21 cellular contexts compared by ENCODE assay signal in genomic region chr5:161507591-161507990, GRCh38. TPM values are rescaled to one million over a fixed set of nuclear protein-coding genes. Genes with fewer than 3 reads are reported as not detected.
DNase-seq lines count a peak whose midpoint lies in the region; ATAC-seq and TF ChIP-seq lines count a peak whose summit lies in the region.
"Had no signal": no experiment of that assay in that cellular context is flagged by ENCODE, and none has a peak within 500 bp of the region (broad histone marks: within the 10 kb centered on the region; RNA-seq: fewer than 3 reads in every experiment).

No MANE protein-coding gene starts in this region.

- H3K27me3 ChIP-seq in right atrium auricular region, result no peaks in the 10 kb centered on the region
- H3K27me3 ChIP-seq: BE2C, esophagus squamous epithelium, uterus had no signal

- DNase-seq in MV-4-11 (lab: John Stamatoyannopoulos, UW), result peak; percentile 43
- DNase-seq in foreskin melanocyte, result peak; percentile 72
- DNase-seq in mucosa of descending colon, result no peak
- no peak for DNase-seq in DMS153 treated with DMSO at 0.1 percent for 48 hours (lab: John Stamatoyannopoulos, UW; ENCODE audit: unreplicated experiment)
- no peak for DNase-seq in right atrium auricular region (ENCODE audit: low spot score)
- DNase-seq: activated CD8-positive, alpha-beta memory T cell treated with anti-CD3 and anti-CD28 coated beads, Interleukin-2, amount 50 U/mL, for 4 hours; activated naive CD4-positive, alpha-beta T cell treated with Interleukin-2 at 50 U/mL for 16 hours; BE2C; DMS79; esophagus squamous epithelium; NCI-H2081 treated with DMSO at 0.1 percent for 48 hours; occipital lobe; small intestine; stimulated activated naive CD8-positive, alpha-beta T cell treated with anti-CD3 and anti-CD28 coated beads, Interleukin-15, Interleukin-2, amounts not matched to agents 100 U/mL and 50 U/mL, for 24 hours; uterus had no signal

- ATAC-seq in GM19035 (IDR thresholded peaks at IDR 0.05; ENCODE audit: unreplicated experiment) (peak; percentile 79), HG02981 (IDR thresholded peaks at IDR 0.05; ENCODE audit: unreplicated experiment) (peak; percentile 67), mucosa of descending colon (no peak), GM19023 (IDR thresholded peaks at IDR 0.05; ENCODE audit: unreplicated experiment) (no peak)
- ATAC-seq: GM23338; stimulated activated naive CD8-positive, alpha-beta T cell treated with anti-CD3 and anti-CD28 coated beads, Interleukin-15, Interleukin-2, amounts not matched to agents 100 U/mL and 50 U/mL, for 24 hours had no signal

- H3K9me3 ChIP-seq in mucosa of descending colon (no peaks in the 10 kb centered on the region), right atrium auricular region (no peaks in the 10 kb centered on the region)
- H3K9me3 ChIP-seq: BE2C, esophagus squamous epithelium, uterus had no signal

- H3K4me1 ChIP-seq in mucosa of descending colon (ENCODE audit: low read depth) (no peaks in the 10 kb centered on the region), right atrium auricular region (no peaks in the 10 kb centered on the region)
- H3K4me1 ChIP-seq: BE2C, esophagus squamous epithelium, uterus had no signal

- TF ChIP-seq CTCF in mucosa of descending colon (IDR thresholded peaks at IDR 0.05), result no peak
- no peak for TF ChIP-seq CTCF in right atrium auricular region (IDR thresholded peaks at IDR 0.05)

- H3K4me3 ChIP-seq in mucosa of descending colon (no peak overlapping the region), right atrium auricular region (no peak overlapping the region)
- H3K4me3 ChIP-seq: esophagus squamous epithelium, GM23338, uterus had no signal

- intact Hi-C loops in mucosa of descending colon (cut with DNase I, micrococcal nuclease), result no loop called here

- H3K36me3 ChIP-seq in mucosa of descending colon (ENCODE audit: low read depth) (no peaks in the 10 kb centered on the region), right atrium auricular region (no peaks in the 10 kb centered on the region)
- H3K36me3 ChIP-seq: BE2C, esophagus squamous epithelium, uterus had no signal

- H3K27ac ChIP-seq in right atrium auricular region, result no peak overlapping the region
- H3K27ac ChIP-seq: esophagus squamous epithelium, uterus had no signal

RNA-seq across cellular contexts. Expression of gene GABRB2, which starts 38.9 kb away (rescaled TPM):
- 1 to 10 TPM in 2 of 3 donors, under 1 TPM in 1; 0.44 to 2.1 (median 2.0) TPM for total RNA-seq in mucosa of descending colon
- total RNA-seq in right atrium auricular region, result 1 to 10 TPM in 1 of 2 donors, under 1 TPM in 1; 0.37 to 2.0 TPM
- total RNA-seq: dermis microvascular lymphatic vessel endothelial cell, kidney epithelial cell had no signal

Comparison
In these comparisons a context has a peak if more than half of its experiments do, and no peak if none do; other contexts are left out.
1. ATAC-seq: peak in GM19035 (single experiment) and HG02981 (single experiment); none in mucosa of descending colon (single experiment) and GM19023 (single experiment).
2. DNase-seq: peak in MV-4-11 (single experiment) and foreskin melanocyte (single experiment); none in mucosa of descending colon (0 of 3), DMS153 treated with DMSO at 0.1 percent for 48 hours (single experiment) and right atrium auricular region (single experiment).